In the genomic region with DNA sequence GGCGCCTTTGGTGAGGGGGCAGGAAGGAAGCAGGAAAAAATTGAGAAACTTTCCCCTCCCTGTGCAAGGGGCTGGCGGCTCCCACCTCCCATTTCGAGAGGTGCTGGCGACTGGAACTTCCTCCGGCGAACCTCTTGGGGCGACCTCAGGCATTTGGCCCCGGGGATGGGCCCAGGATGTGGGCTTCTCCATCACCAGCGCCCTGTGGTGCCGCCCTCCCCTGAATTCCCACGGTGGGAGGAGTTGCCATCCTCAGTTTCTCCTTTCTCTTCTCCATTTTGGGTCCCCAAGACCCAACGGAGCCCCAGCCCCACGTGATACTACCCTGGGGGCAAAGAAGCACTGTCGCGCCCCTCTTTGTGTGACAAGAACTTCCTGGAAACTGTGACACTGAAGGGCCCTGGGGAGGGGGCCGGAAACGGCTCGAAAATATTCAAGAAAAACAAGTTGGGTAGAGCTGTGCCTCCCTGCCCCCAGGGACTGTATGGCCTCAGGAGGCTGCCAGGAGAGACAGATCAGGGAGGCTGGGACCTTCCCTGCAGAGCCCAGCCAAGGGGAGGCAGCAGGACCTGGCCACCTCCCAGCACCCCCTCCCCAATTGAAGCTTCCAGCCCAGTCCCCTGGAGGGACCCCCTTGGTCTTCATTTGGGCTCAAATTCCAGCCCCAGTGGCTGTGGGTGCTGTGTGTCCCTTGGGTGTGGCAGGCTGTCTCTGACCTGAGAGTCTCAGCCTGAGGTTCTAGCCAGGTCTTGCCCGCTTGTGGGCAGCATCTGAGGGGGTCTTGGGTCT, we compare ENCODE assay signal across 8 cellular contexts. TPM values are rescaled to one million over a fixed set of nuclear protein-coding genes. Genes with fewer than 3 reads are reported as not detected.
A peak's percentile ranks its signal among the peaks of the same experiment; 100 is the strongest.
DNase-seq lines count a peak whose midpoint lies in the region; ATAC-seq and TF ChIP-seq lines count a peak whose summit lies in the region.

No MANE protein-coding gene starts in this region.

- peaks cover 12% of the 10 kb centered on the region for H3K36me3 Mint-ChIP-seq in glutamatergic neuron (ENCODE audit: unreplicated experiment)

- DNase-seq in NK-92 treated with Interleukin-12 subunit alpha and Interleukin-12 subunit beta, amount 100 ng/mL, for 24 hours (lab: John Stamatoyannopoulos, UW): peak; percentile 77
- DNase-seq in activated T-helper 1 cell treated with Interleukin-2 at 50 U/mL for 16 hours (ENCODE audit: low read depth) (peak; percentile 71), glutamatergic neuron (no peak), retinal pigment epithelial cell (ENCODE audit: low read depth) (no peak), NCI-H1048 (lab: John Stamatoyannopoulos, UW) (no peak), COLO829 (ENCODE audit: low spot score) (no peak)

- peak; percentile 66 for TF ChIP-seq POLR2A in GM19099 (IDR thresholded peaks at IDR 0.05; ENCODE audit: extremely low read depth, insufficient read length, low read depth)

- peak overlapping the region; percentile 76 for H3K27ac Mint-ChIP-seq in glutamatergic neuron (ENCODE audit: unreplicated experiment)

- no peaks in the 10 kb centered on the region for H3K27me3 Mint-ChIP-seq in glutamatergic neuron (ENCODE audit: unreplicated experiment)

- peak overlapping the region; percentile 90 for H3K4me3 Mint-ChIP-seq in glutamatergic neuron (ENCODE audit: unreplicated experiment)

- H3K4me3 ChIP-seq in retinal pigment epithelial cell (ENCODE audit: low read length): peak overlapping the region; percentile 85

- TF ChIP-seq CTCF in glutamatergic neuron (IDR thresholded peaks at IDR 0.05; ENCODE audit: partially characterized antibody, unreplicated experiment): no peak
- TF ChIP-seq CTCF in retinal pigment epithelial cell (conservative IDR thresholded peaks at IDR 0.05; ENCODE audit: low read depth, low read length): no peak

- peaks cover 4% of the 10 kb centered on the region for H3K4me1 Mint-ChIP-seq in glutamatergic neuron (ENCODE audit: low read depth, unreplicated experiment)

- peaks cover 4% of the 10 kb centered on the region for H3K9me3 Mint-ChIP-seq in glutamatergic neuron (ENCODE audit: unreplicated experiment)

- no peak for ATAC-seq in HG02852 (IDR thresholded peaks at IDR 0.05; ENCODE audit: unreplicated experiment)

RNA-seq across cellular contexts. Expression of a gene that starts 16.2 kb away (rescaled TPM):
- total RNA-seq in glutamatergic neuron (ENCODE audit: unreplicated experiment): 1.2 TPM

RNA-seq across cellular contexts. Expression of a gene that starts 22.1 kb away (rescaled TPM):
- 129 TPM for total RNA-seq in glutamatergic neuron (ENCODE audit: unreplicated experiment)

RNA-seq across cellular contexts. Expression of a gene that starts 34.5 kb away (rescaled TPM):
- total RNA-seq in glutamatergic neuron (ENCODE audit: unreplicated experiment): 68.3 TPM

RNA-seq across cellular contexts. Expression of a gene that starts 37.5 kb away (rescaled TPM):
- total RNA-seq in glutamatergic neuron (ENCODE audit: unreplicated experiment): 24.1 TPM

RNA-seq across cellular contexts. Expression of a gene that starts 50.9 kb away (rescaled TPM):
- total RNA-seq in glutamatergic neuron (ENCODE audit: unreplicated experiment): 536 TPM

Comparison
In these comparisons a context has a peak if more than half of its experiments do, and no peak if none do; other contexts are left out.
1. DNase-seq: peak in NK-92 treated with Interleukin-12 subunit alpha and Interleukin-12 subunit beta, amount 100 ng/mL, for 24 hours (single experiment) and activated T-helper 1 cell treated with Interleukin-2 at 50 U/mL for 16 hours (single experiment); none in glutamatergic neuron (single experiment), retinal pigment epithelial cell (single experiment), NCI-H1048 (single experiment) and COLO829 (single experiment).